In genomic region chr3:14166877-14167605, GRCh38 we compare ENCODE assay signal across 23 cellular contexts. TPM values are rescaled to one million over a fixed set of nuclear protein-coding genes. Genes with fewer than 3 reads are reported as not detected.
DNase-seq lines count a peak whose midpoint lies in the region; ATAC-seq, FAIRE-seq and TF ChIP-seq lines count a peak whose summit lies in the region.
"Had no signal": no experiment of that assay in that cellular context is flagged by ENCODE, and none has a peak within 500 bp of the region (broad histone marks: within the 10 kb centered on the region; RNA-seq: fewer than 3 reads in every experiment).

No MANE protein-coding gene starts in this region.

- no peak overlapping the region for H3K23ac ChIP-seq in IMR-90 (ENCODE audit: low read depth, low read length)

- CTCF ChIA-PET in IMR-90 (lab: Yijun Ruan, JAX): no interaction called here

- DNase-seq in IMR-90: peak; percentile 26
- DNase-seq in bronchial epithelial cell (ENCODE audit: low read depth): peak; percentile 66
- peak; percentile 79 to 88 for DNase-seq in foreskin fibroblast
- DNase-seq in colonic mucosa: no peak
- DNase-seq in GM13977 (ENCODE audit: low spot score): no peak
- DNase-seq: activated CD8-positive, alpha-beta memory T cell treated with anti-CD3 and anti-CD28 coated beads, Interleukin-2, amount 50 U/mL, for 48 hours; activated gamma-delta T cell; DMS153; GF-D8; left colon; natural killer cell; NCI-H1092; NCI-H1930; NCI-H2227 treated with DMSO at 0.1 percent for 48 hours; NCI-H748 treated with DMSO at 0.1 percent for 48 hours; pancreas; right cardiac atrium; uterus had no signal

- no peak overlapping the region for H4K5ac ChIP-seq in IMR-90 (ENCODE audit: low read depth, low read length)

- peaks cover 30 to 35% of the 10 kb centered on the region in 2 experiments for H3K79me1 ChIP-seq in IMR-90 (ENCODE audit: low read depth in 1 of 2, low read length in 2 of 2)

- no peak overlapping the region for H3K4ac ChIP-seq in IMR-90 (ENCODE audit: low read depth, low read length)

- H2BK5ac ChIP-seq in IMR-90 (ENCODE audit: low read depth, low read length, poor library complexity, severe bottlenecking): no peak overlapping the region

- H3K9me1 ChIP-seq in IMR-90 (ENCODE audit: insufficient read depth, low read length): peaks cover 8% of the 10 kb centered on the region

- no peak overlapping the region for H3K18ac ChIP-seq in IMR-90 (ENCODE audit: low read depth, low read length)

- H3K27ac ChIP-seq in IMR-90 (ENCODE audit: insufficient read depth, low read length): no peak overlapping the region
- H3K27ac ChIP-seq in skeletal muscle tissue (ENCODE audit: low read depth, low read length): peak overlapping the region; percentile 5
- no peak overlapping the region for H3K27ac ChIP-seq in colonic mucosa
- H3K27ac ChIP-seq: KMS-11, pancreas, uterus had no signal

- 0 out of 2 replicates have a peak, but pooled peaks cover 1% of the 10 kb centered on the region for H3K9me3 ChIP-seq in IMR-90 (ENCODE audit: control insufficient read depth, insufficient read depth, low read length)
- peaks cover 0 to 2% (median 0%) of the 10 kb centered on the region in 3 donors for H3K9me3 ChIP-seq in skeletal muscle tissue (ENCODE audit: control insufficient read depth in 3 of 3, low read length in 3 of 3)
- H3K9me3 ChIP-seq in colonic mucosa: no peaks in the 10 kb centered on the region
- H3K9me3 ChIP-seq: pancreas had no signal

- H3K9ac ChIP-seq in IMR-90 (ENCODE audit: low read depth, low read length) (no peak overlapping the region), skeletal muscle tissue (ENCODE audit: low read depth in 1 of 3, low read length in 3 of 3) (no peak overlapping the region), colonic mucosa (ENCODE audit: low read depth in 2 of 2, low read length in 2 of 2) (no peak overlapping the region)
- H3K9ac ChIP-seq: KMS-11 had no signal

- H3K36me3 ChIP-seq in IMR-90 (ENCODE audit: control insufficient read depth, insufficient read depth, low read length) (peaks cover 63% of the 10 kb centered on the region), bronchial epithelial cell (ENCODE audit: control insufficient read depth, insufficient read depth, low read length) (peaks cover 25% of the 10 kb centered on the region), skeletal muscle tissue (ENCODE audit: control insufficient read depth in 3 of 3, insufficient read depth in 3 of 3, low read length in 3 of 3) (peaks cover 59 to 92% (median 88%) of the 10 kb centered on the region in 3 donors), colonic mucosa (peaks cover 15% of the 10 kb centered on the region)
- H3K36me3 ChIP-seq: uterus had no signal

- TF ChIP-seq RAD21 in IMR-90 (IDR thresholded peaks at IDR 0.05; ENCODE audit: low read length): no peak

- H3K27me3 ChIP-seq in IMR-90 (ENCODE audit: control insufficient read depth, insufficient read depth, low read length) (no peaks in the 10 kb centered on the region), bronchial epithelial cell (ENCODE audit: control insufficient read depth, insufficient read depth, low read length) (no peaks in the 10 kb centered on the region), skeletal muscle tissue (ENCODE audit: control insufficient read depth in 3 of 3, insufficient read depth in 3 of 3, low read length in 3 of 3) (no peaks in the 10 kb centered on the region), colonic mucosa (no peaks in the 10 kb centered on the region)
- H3K27me3 ChIP-seq: pancreas, uterus had no signal

- ATAC-seq in IMR-90 (ENCODE audit: low read depth) (no peak), GM18870 (IDR thresholded peaks at IDR 0.05; ENCODE audit: unreplicated experiment) (no peak)
- ATAC-seq: esophagus mucosa, left colon, natural killer cell, pancreas, right cardiac atrium had no signal

- no peak overlapping the region for H4K91ac ChIP-seq in IMR-90 (ENCODE audit: insufficient read depth, low read depth, low read length)

- TF ChIP-seq CTCF in IMR-90 (conservative IDR thresholded peaks at IDR 0.05; ENCODE audit: low read depth, low read length) (no peak), bronchial epithelial cell (IDR thresholded peaks at IDR 0.05; ENCODE audit: insufficient read depth, low read length, severe bottlenecking) (no peak), foreskin fibroblast (IDR thresholded peaks at IDR 0.05; ENCODE audit: low read depth, low read length) (no peak), colonic mucosa (IDR thresholded peaks at IDR 0.05) (no peak), GM13977 (IDR thresholded peaks at IDR 0.05; ENCODE audit: extremely low read depth, insufficient read depth, missing control alignments) (no peak)

- in situ Hi-C loops in IMR-90 (cut with MboI; ENCODE audit: low sequenced_read_pairs): no loop called here
- in situ Hi-C loops in GM13977 (cut with MboI; ENCODE audit: low pct_unique_long_range_greater_than_20kb, low sequenced_read_pairs, unreplicated experiment): no loop called here

- H3K4me3 ChIP-seq in IMR-90 (ENCODE audit: insufficient read depth, low read depth, low read length) (no peak overlapping the region), bronchial epithelial cell (ENCODE audit: low read depth, low read length) (no peak overlapping the region), foreskin fibroblast (ENCODE audit: low read depth in 1 of 2, low read length in 2 of 2) (no peak overlapping the region), skeletal muscle tissue (ENCODE audit: low read length in 3 of 3) (no peak overlapping the region), colonic mucosa (no peak overlapping the region)
- H3K4me3 ChIP-seq: pancreas, uterus had no signal

- intact Hi-C loops in IMR-90 (cut with micrococcal nuclease) (no loop called here), colonic mucosa (cut with DNase I) (no loop called here)

- H4K8ac ChIP-seq in IMR-90 (ENCODE audit: low read depth in 2 of 2, low read length in 2 of 2): no peak overlapping the region

- no peak overlapping the region for H2AFZ ChIP-seq in IMR-90 (replicated peaks; ENCODE audit: low read length, poor library complexity)

- WGBS in IMR-90 (ENCODE audit: extremely low coverage in 2 of 2, insufficient read length in 1 of 2), 2 experiments: no CpG with 5 or more reads among the region's 9 CpGs

- no peak overlapping the region for H2BK20ac ChIP-seq in IMR-90 (ENCODE audit: low read depth, low read length)

- no TSS peak for BruUV-seq in IMR-90 (replicated peaks; lab: Mats Ljungman, UMichigan)

- peaks cover 6% of the 10 kb centered on the region; the same call in 1 of the 2 replicates for H3K4me1 ChIP-seq in IMR-90 (ENCODE audit: control insufficient read depth, insufficient read depth, low read length)
- peaks cover 0 to 15% (median 13%) of the 10 kb centered on the region in 3 donors for H3K4me1 ChIP-seq in skeletal muscle tissue (ENCODE audit: control insufficient read depth in 3 of 3, insufficient read depth in 3 of 3, low read length in 3 of 3)
- H3K4me1 ChIP-seq in colonic mucosa: no peaks in the 10 kb centered on the region
- H3K4me1 ChIP-seq: pancreas, uterus had no signal

- H2BK120ac ChIP-seq in IMR-90 (ENCODE audit: low read depth, low read length): no peak overlapping the region

- TF ChIP-seq POLR2A in IMR-90 (IDR thresholded peaks at IDR 0.05; ENCODE audit: low read depth, low read length): no peak

- dilution Hi-C loops in IMR-90 (cut with HindIII; ENCODE audit: low sequenced_read_pairs, unreplicated experiment): no loop called here

- H2AK9ac ChIP-seq in IMR-90 (replicated peaks; ENCODE audit: low read depth, low read length, poor library complexity): no peak overlapping the region

- H3K56ac ChIP-seq in IMR-90 (ENCODE audit: extremely low read depth, insufficient read depth, low read length): no peak overlapping the region

- no peak overlapping the region for H2BK15ac ChIP-seq in IMR-90 (ENCODE audit: low read depth, low read length)

- POLR2A ChIA-PET in IMR-90 (lab: Charles Lee; ENCODE audit: unreplicated experiment): no interaction called here

- no peak overlapping the region for H3K4me2 ChIP-seq in IMR-90 (ENCODE audit: low read depth, low read length)
- H3K4me2 ChIP-seq: KMS-11 had no signal

- no peak overlapping the region for H3K14ac ChIP-seq in IMR-90 (replicated peaks; ENCODE audit: low read depth, low read length)

- no peaks in the 10 kb centered on the region for H4K20me1 ChIP-seq in IMR-90 (ENCODE audit: insufficient read depth, low read length)

- no peak overlapping the region for H2AK5ac ChIP-seq in IMR-90 (ENCODE audit: low read depth, low read length)

- no peak for FAIRE-seq in bronchial epithelial cell (lab: Jason Lieb, UNC)
- FAIRE-seq: HTR-8/SVneo, pancreas had no signal

TF ChIP-seq in IMR-90, 13 proteins besides CTCF, POLR2A, EP300 and RAD21 (continues in another document):
- TF ChIP-seq FOS (IDR thresholded peaks at IDR 0.05; ENCODE audit: low read depth, low read length) (no peak), MAZ (IDR thresholded peaks at IDR 0.05; ENCODE audit: borderline replicate concordance, low read depth, low read length) (no peak), CHD1 (IDR thresholded peaks at IDR 0.05; ENCODE audit: low read depth, low read length) (no peak)

RNA-seq across cellular contexts. Expression of gene XPC, which starts 11.4 kb away (rescaled TPM):
- total RNA-seq in IMR-90 (2012; rRNA removed): 40.5 and 48.8 TPM in 2 replicates
- 27.6 and 30.9 TPM in 2 replicates for polyA plus RNA-seq in IMR-90 (2012; rRNA removed)
- 17.6 and 18.4 TPM in 2 replicates for polyA plus RNA-seq in IMR-90 (2012; cell fraction: cytosol; rRNA removed)
- polyA plus RNA-seq in IMR-90 (2012; cell fraction: nucleus; rRNA removed; ENCODE audit: low replicate concordance): 62.0 and 94.0 TPM in 2 replicates
- 25.3 and 33.4 TPM in 2 replicates for total RNA-seq in bronchial epithelial cell
- total RNA-seq in skeletal muscle tissue: 14.6 TPM
- 10 to 100 TPM; 14.7 to 23.3 TPM for total RNA-seq in colonic mucosa

RNA-seq across cellular contexts. Expression of gene LSM3, which starts 11.6 kb away (rescaled TPM):
- total RNA-seq in IMR-90 (2012; rRNA removed): 3.4 and 14.2 TPM in 2 replicates
- polyA plus RNA-seq in IMR-90 (2012; rRNA removed): 10.0 and 11.5 TPM in 2 replicates
- 0.87 and 1.00 TPM in 2 replicates for polyA plus RNA-seq in IMR-90 (2012; cell fraction: cytosol; rRNA removed)
- polyA plus RNA-seq in IMR-90 (2012; cell fraction: nucleus; rRNA removed; ENCODE audit: low replicate concordance): 0.20 and 1.8 TPM in 2 replicates
- total RNA-seq in bronchial epithelial cell: 5.5 and 6.6 TPM in 2 replicates
- total RNA-seq in skeletal muscle tissue: 14.6 TPM
- total RNA-seq in colonic mucosa: 10 to 100 TPM; 12.4 to 16.4 TPM

RNA-seq across cellular contexts. Expression of gene TMEM43, which starts 42.2 kb away (rescaled TPM):
- total RNA-seq in IMR-90 (2012; rRNA removed): 103 and 114 TPM in 2 replicates
- 107 and 109 TPM in 2 replicates for polyA plus RNA-seq in IMR-90 (2012; rRNA removed)
- 73.8 and 86.4 TPM in 2 replicates for polyA plus RNA-seq in IMR-90 (2012; cell fraction: cytosol; rRNA removed)
- 97.1 and 98.5 TPM in 2 replicates for polyA plus RNA-seq in IMR-90 (2012; cell fraction: nucleus; rRNA removed; ENCODE audit: low replicate concordance)
- 88.5 and 105 TPM in 2 replicates for total RNA-seq in bronchial epithelial cell
- 39.7 TPM for total RNA-seq in skeletal muscle tissue
- total RNA-seq in colonic mucosa: 10 to 100 TPM; 25.4 to 31.1 TPM

RNA-seq across cellular contexts. Expression of gene CHCHD4, which starts 42.4 kb away (rescaled TPM):
- total RNA-seq in IMR-90 (2012; rRNA removed): 9.0 and 12.2 TPM in 2 replicates
- polyA plus RNA-seq in IMR-90 (2012; rRNA removed): 7.4 and 9.8 TPM in 2 replicates
- 4.6 and 4.8 TPM in 2 replicates for polyA plus RNA-seq in IMR-90 (2012; cell fraction: cytosol; rRNA removed)
- polyA plus RNA-seq in IMR-90 (2012; cell fraction: nucleus; rRNA removed; ENCODE audit: low replicate concordance): 1.3 and 5.0 TPM in 2 replicates
- 23.6 and 32.1 TPM in 2 replicates for total RNA-seq in bronchial epithelial cell
- 12.5 TPM for total RNA-seq in skeletal muscle tissue
- total RNA-seq in colonic mucosa: 10 to 100 TPM; 14.5 to 25.4 TPM

Comparison
In these comparisons a context has a peak if more than half of its experiments do, and no peak if none do; other contexts are left out.
1. DNase-seq: peak in IMR-90 (single experiment), bronchial epithelial cell (single experiment) and foreskin fibroblast (2 of 2); none in colonic mucosa (single experiment) and GM13977 (single experiment).